ENCODE assay signal across 11 cellular contexts in the genomic region with DNA sequence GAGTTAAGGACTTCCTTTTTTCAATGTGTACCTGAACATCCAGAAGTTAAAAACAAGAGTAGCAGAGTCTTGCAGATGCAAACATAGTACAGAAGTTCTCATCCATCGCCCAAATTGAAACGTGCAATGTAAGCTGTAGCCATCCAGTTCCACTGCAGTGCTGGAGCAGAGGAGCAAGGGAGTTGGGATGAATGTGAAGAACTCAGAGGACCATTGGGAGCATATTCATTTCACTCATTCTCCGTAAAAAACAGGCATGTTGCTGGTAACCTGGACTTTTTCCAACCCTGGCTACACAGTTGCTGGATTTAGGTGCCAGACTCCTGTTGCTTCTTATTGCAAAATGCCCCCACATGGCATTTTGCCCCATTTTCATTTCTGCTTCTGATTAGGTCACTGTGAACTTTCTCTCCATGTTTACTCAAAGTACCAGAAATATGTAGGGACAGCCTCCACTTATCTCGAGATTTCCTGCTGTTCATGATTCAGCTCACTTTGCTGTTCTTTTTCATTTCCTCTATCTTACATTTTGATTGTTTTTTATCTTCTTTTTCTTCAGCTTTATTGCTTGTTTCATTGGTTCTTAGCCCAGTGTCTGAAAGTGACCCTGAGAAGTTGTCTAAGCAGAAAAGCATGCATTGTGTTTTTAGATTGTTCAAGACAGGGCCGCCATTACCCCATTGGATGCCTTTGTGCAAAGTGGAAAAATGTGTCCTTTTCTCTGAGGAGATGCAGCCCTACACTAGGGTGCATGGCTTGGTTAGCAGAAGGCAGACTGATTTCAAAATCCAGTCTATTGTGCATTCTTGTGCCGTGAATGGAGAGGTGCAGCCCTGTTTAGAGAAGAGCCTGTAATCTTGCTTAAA.
DNase-seq lines count a peak whose midpoint lies in the region; ATAC-seq and TF ChIP-seq lines count a peak whose summit lies in the region.
"Had no signal": no experiment of that assay in that cellular context is flagged by ENCODE, and none has a peak within 500 bp of the region (broad histone marks: within the 10 kb centered on the region; RNA-seq: fewer than 3 reads in every experiment).

No MANE protein-coding gene starts in this region.

- H3K27me3 Mint-ChIP-seq in activated T-cell treated with anti-CD3 and anti-CD28 coated beads, Interleukin-2, amount 50 U/mL, for 24 hours, result no peaks in the 10 kb centered on the region

- no peak overlapping the region for H3K4me3 Mint-ChIP-seq in activated T-cell treated with anti-CD3 and anti-CD28 coated beads, Interleukin-2, amount 50 U/mL, for 24 hours
- no peak overlapping the region for H3K4me3 Mint-ChIP-seq in stimulated activated effector memory CD8-positive, alpha-beta T cell treated with anti-CD3 and anti-CD28 coated beads, Interleukin-12 subunit alpha, Interleukin-12 subunit beta, amount 100 ng/mL, for 72 hours

- no peaks in the 10 kb centered on the region for H3K9me3 Mint-ChIP-seq in activated T-cell treated with anti-CD3 and anti-CD28 coated beads, Interleukin-2, amount 50 U/mL, for 24 hours
- H3K9me3 Mint-ChIP-seq in stimulated activated effector memory CD8-positive, alpha-beta T cell treated with anti-CD3 and anti-CD28 coated beads, Interleukin-12 subunit alpha, Interleukin-12 subunit beta, amount 100 ng/mL, for 72 hours, result no peaks in the 10 kb centered on the region

- peak overlapping the region; percentile 30 for H3K27ac Mint-ChIP-seq in activated T-cell treated with anti-CD3 and anti-CD28 coated beads, Interleukin-2, amount 50 U/mL, for 24 hours
- H3K27ac Mint-ChIP-seq in stimulated activated effector memory CD8-positive, alpha-beta T cell treated with anti-CD3 and anti-CD28 coated beads, Interleukin-12 subunit alpha, Interleukin-12 subunit beta, amount 100 ng/mL, for 72 hours, result peak overlapping the region; percentile 13

- peaks cover 42% of the 10 kb centered on the region for H3K36me3 Mint-ChIP-seq in activated T-cell treated with anti-CD3 and anti-CD28 coated beads, Interleukin-2, amount 50 U/mL, for 24 hours (ENCODE audit: low read depth)
- H3K36me3 Mint-ChIP-seq in stimulated activated effector memory CD8-positive, alpha-beta T cell treated with anti-CD3 and anti-CD28 coated beads, Interleukin-12 subunit alpha, Interleukin-12 subunit beta, amount 100 ng/mL, for 72 hours, result peaks cover 9% of the 10 kb centered on the region

- ATAC-seq in stimulated activated effector memory CD8-positive, alpha-beta T cell treated with anti-CD3 and anti-CD28 coated beads, Interleukin-12 subunit alpha, Interleukin-12 subunit beta, amount 100 ng/mL, for 72 hours, result no peak
- ATAC-seq in HG03025 (IDR thresholded peaks at IDR 0.05; ENCODE audit: low FRiP score, unreplicated experiment) (no peak), GM21390 (IDR thresholded peaks at IDR 0.05; ENCODE audit: unreplicated experiment) (no peak), GM19395 (IDR thresholded peaks at IDR 0.05; ENCODE audit: unreplicated experiment) (no peak)

- H3K4me1 Mint-ChIP-seq in activated T-cell treated with anti-CD3 and anti-CD28 coated beads, Interleukin-2, amount 50 U/mL, for 24 hours (ENCODE audit: low read depth), result peaks cover 71% of the 10 kb centered on the region
- peaks cover 67% of the 10 kb centered on the region for H3K4me1 Mint-ChIP-seq in stimulated activated effector memory CD8-positive, alpha-beta T cell treated with anti-CD3 and anti-CD28 coated beads, Interleukin-12 subunit alpha, Interleukin-12 subunit beta, amount 100 ng/mL, for 72 hours

- DNase-seq in activated T-cell treated with anti-CD3 and anti-CD28 coated beads, Interleukin-2, amount 50 U/mL, for 24 hours, result no peak
- no peak for DNase-seq in activated T-cell treated with anti-CD3 and anti-CD28 coated beads, Interleukin-2, amount 50 U/mL, for 1 hour
- DNase-seq in NOMO-1 treated with DMSO at 0.1 percent for 48 hours (lab: John Stamatoyannopoulos, UW; ENCODE audit: unreplicated experiment), result peak; percentile 28
- DNase-seq in epithelial cell of esophagus (ENCODE audit: low read depth), result peak; percentile 58
- DNase-seq in stimulated activated effector memory CD8-positive, alpha-beta T cell treated with anti-CD3 and anti-CD28 coated beads, Interleukin-12 subunit alpha, Interleukin-12 subunit beta, amount 100 ng/mL, for 72 hours (ENCODE audit: low spot score in 2 of 2), result no peak
- DNase-seq: cortex of kidney; stimulated activated CD4-positive, alpha-beta T cell treated with anti-CD3 and anti-CD28 coated beads, Interleukin-15, amount 100 ng/mL, for 24 hours had no signal

- no peak for TF ChIP-seq CTCF in epithelial cell of esophagus (IDR thresholded peaks at IDR 0.05; ENCODE audit: insufficient read depth, low read depth, low read length, missing control alignments)

- H3K4me3 ChIP-seq in epithelial cell of esophagus (ENCODE audit: low read length), result no peak overlapping the region
- H3K4me3 ChIP-seq: HAP-1 had no signal

Comparison
In these comparisons a context has a peak if more than half of its experiments do, and no peak if none do; other contexts are left out.
1. DNase-seq: peak in NOMO-1 treated with DMSO at 0.1 percent for 48 hours (single experiment) and epithelial cell of esophagus (single experiment); none in activated T-cell treated with anti-CD3 and anti-CD28 coated beads, Interleukin-2, amount 50 U/mL, for 24 hours (single experiment), activated T-cell treated with anti-CD3 and anti-CD28 coated beads, Interleukin-2, amount 50 U/mL, for 1 hour (single experiment) and stimulated activated effector memory CD8-positive, alpha-beta T cell treated with anti-CD3 and anti-CD28 coated beads, Interleukin-12 subunit alpha, Interleukin-12 subunit beta, amount 100 ng/mL, for 72 hours (0 of 2).